8 cellular contexts compared by ENCODE assay signal in genomic region chr17:44344939-44345496, GRCh38. TPM values are rescaled to one million over a fixed set of nuclear protein-coding genes. Genes with fewer than 3 reads are reported as not detected.
A peak's percentile ranks its signal among the peaks of the same experiment; 100 is the strongest.
DNase-seq lines count a peak whose midpoint lies in the region; ATAC-seq and TF ChIP-seq lines count a peak whose summit lies in the region.

GRN (plus strand) TSS chr17:44345302; CDS start chr17:44349165, 3,863 bp downstream.

- DNase-seq in NCI-H146 (lab: John Stamatoyannopoulos, UW) = peak; percentile 98
- peak; percentile 95 for DNase-seq in amniotic stem cell (lab: John Stamatoyannopoulos, UW)
- peak; percentile 93 for DNase-seq in left cardiac atrium
- DNase-seq in posterior vena cava (ENCODE audit: low spot score) = peak; percentile 96
- peak; percentile 93 for DNase-seq in upper lobe of right lung

- no peaks in the 10 kb centered on the region for H3K9me3 Mint-ChIP-seq in T-helper 1 cell treated with Interleukin-12 subunit alpha and Interleukin-12 subunit beta and Interleukin-4 antibody, amounts not matched to agents 30 μg/mL and 1 μg/mL, for 36 hours

- peak within 1 kb of the TSS; percentile 94 for H3K4me3 Mint-ChIP-seq in T-helper 1 cell treated with Interleukin-12 subunit alpha and Interleukin-12 subunit beta and Interleukin-4 antibody, amounts not matched to agents 30 μg/mL and 1 μg/mL, for 36 hours

- peak within 1 kb of the TSS; percentile 86 for H3K27ac ChIP-seq in upper lobe of right lung

- no peaks in the 10 kb centered on the region for H3K36me3 Mint-ChIP-seq in T-helper 1 cell treated with Interleukin-12 subunit alpha and Interleukin-12 subunit beta and Interleukin-4 antibody, amounts not matched to agents 30 μg/mL and 1 μg/mL, for 36 hours (ENCODE audit: low read depth)

- peak within 1 kb of the TSS; percentile 82 for H3K4me3 ChIP-seq in GM08714 (ENCODE audit: low read length)
- peak within 1 kb of the TSS; percentile 96 for H3K4me3 ChIP-seq in upper lobe of right lung

- H3K4me1 Mint-ChIP-seq in T-helper 1 cell treated with Interleukin-12 subunit alpha and Interleukin-12 subunit beta and Interleukin-4 antibody, amounts not matched to agents 30 μg/mL and 1 μg/mL, for 36 hours (ENCODE audit: low read depth) = peaks cover 20% of the 10 kb centered on the region

- peaks cover 6% of the 10 kb centered on the region for H3K4me1 ChIP-seq in upper lobe of right lung

- intact Hi-C loops in left cardiac atrium (cut with DNase I) (no loop called here), posterior vena cava (cut with DNase I) (loop anchor here in 1 of 2 donors (1.0 kb wide), 1 partner anchor 24 kb away; no protein-coding TSS in a partner anchor), upper lobe of right lung (cut with DNase I) (no loop called here)

- no peak for TF ChIP-seq CTCF in upper lobe of right lung (IDR thresholded peaks at IDR 0.05)

- peak within 1 kb of the TSS; percentile 78 for H3K27ac Mint-ChIP-seq in T-helper 1 cell treated with Interleukin-12 subunit alpha and Interleukin-12 subunit beta and Interleukin-4 antibody, amounts not matched to agents 30 μg/mL and 1 μg/mL, for 36 hours

- H3K36me3 ChIP-seq in upper lobe of right lung = peaks cover 10% of the 10 kb centered on the region

- no peaks in the 10 kb centered on the region for H3K9me3 ChIP-seq in upper lobe of right lung

- ATAC-seq in HG02623 (IDR thresholded peaks at IDR 0.05; ENCODE audit: unreplicated experiment) = peak; percentile 51
- peak; percentile 99 for ATAC-seq in left cardiac atrium
- ATAC-seq in upper lobe of right lung = peak; percentile 96

- no peaks in the 10 kb centered on the region for H3K27me3 ChIP-seq in upper lobe of right lung

- H3K27me3 Mint-ChIP-seq in T-helper 1 cell treated with Interleukin-12 subunit alpha and Interleukin-12 subunit beta and Interleukin-4 antibody, amounts not matched to agents 30 μg/mL and 1 μg/mL, for 36 hours (ENCODE audit: low read depth) = peaks cover 12% of the 10 kb centered on the region

RNA-seq across cellular contexts. Expression of gene GRN, which starts in this region (rescaled TPM):
- total RNA-seq in left cardiac atrium (100 to 1,000 TPM; 190 to 206 TPM), posterior vena cava (100 to 1,000 TPM; 149 to 261 TPM), upper lobe of right lung (722 TPM)

Comparison
In these comparisons a context has a peak if more than half of its experiments do, and no peak if none do; other contexts are left out.
1. Peak in every context shown above with its lines: DNase-seq, ATAC-seq, H3K4me3 ChIP-seq and H3K27ac ChIP-seq.